In the genomic region with DNA sequence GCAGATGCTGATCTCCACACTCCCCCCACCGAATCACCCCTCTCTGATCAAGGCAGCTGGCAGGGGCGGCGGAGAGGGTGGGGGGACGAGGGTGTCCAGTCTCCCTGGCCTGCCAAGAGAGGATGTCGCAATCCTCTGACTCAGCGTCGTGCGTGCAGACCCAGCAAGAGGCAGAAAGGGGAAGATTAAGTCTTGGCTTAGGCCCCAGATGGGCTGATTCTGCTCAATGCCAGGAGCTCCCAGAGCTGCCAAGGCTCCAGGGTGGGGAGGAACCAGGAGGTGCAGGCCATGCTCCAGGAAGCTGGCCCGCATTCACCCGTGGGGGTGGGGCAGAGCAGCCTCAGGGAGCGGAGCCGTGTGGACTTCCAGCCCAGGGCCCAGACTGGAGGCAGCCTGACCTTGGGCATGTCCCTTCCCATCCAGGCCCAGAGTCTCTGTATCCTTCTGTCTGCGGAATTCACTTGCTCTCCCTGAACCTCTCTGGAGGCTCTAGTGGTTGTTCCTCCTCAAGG, we compare ENCODE assay signal across 1 cellular context.
TF ChIP-seq lines count a peak whose summit lies in the region.

No MANE protein-coding gene starts in this region.

TF ChIP-seq in K562, 482 proteins besides CTCF, POLR2A, EP300 and RAD21 (continued from another document):
- TF ChIP-seq, protein P1, sequence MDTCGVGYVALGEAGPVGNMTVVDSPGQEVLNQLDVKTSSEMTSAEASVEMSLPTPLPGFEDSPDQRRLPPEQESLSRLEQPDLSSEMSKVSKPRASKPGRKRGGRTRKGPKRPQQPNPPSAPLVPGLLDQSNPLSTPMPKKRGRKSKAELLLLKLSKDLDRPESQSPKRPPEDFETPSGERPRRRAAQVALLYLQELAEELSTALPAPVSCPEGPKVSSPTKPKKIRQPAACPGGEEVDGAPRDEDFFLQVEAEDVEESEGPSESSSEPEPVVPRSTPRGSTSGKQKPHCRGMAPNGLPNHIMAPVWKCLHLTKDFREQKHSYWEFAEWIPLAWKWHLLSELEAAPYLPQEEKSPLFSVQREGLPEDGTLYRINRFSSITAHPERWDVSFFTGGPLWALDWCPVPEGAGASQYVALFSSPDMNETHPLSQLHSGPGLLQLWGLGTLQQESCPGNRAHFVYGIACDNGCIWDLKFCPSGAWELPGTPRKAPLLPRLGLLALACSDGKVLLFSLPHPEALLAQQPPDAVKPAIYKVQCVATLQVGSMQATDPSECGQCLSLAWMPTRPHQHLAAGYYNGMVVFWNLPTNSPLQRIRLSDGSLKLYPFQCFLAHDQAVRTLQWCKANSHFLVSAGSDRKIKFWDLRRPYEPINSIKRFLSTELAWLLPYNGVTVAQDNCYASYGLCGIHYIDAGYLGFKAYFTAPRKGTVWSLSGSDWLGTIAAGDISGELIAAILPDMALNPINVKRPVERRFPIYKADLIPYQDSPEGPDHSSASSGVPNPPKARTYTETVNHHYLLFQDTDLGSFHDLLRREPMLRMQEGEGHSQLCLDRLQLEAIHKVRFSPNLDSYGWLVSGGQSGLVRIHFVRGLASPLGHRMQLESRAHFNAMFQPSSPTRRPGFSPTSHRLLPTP (IDR thresholded peaks at IDR 0.05; ENCODE audit: borderline replicate concordance, extremely low read depth, insufficient read length), result no peak
- TF ChIP-seq ARID1B (IDR thresholded peaks at IDR 0.05) (peak; percentile 87), NEUROD1 (IDR thresholded peaks at IDR 0.05; ENCODE audit: borderline replicate concordance, low read depth, low read length, partially characterized antibody) (peak; percentile 68), RBM25 (IDR thresholded peaks at IDR 0.05; ENCODE audit: low read depth, low read length, severe bottlenecking) (no peak), HMG20B (CRISPR knock-in tag; IDR thresholded peaks at IDR 0.05) (no peak), SMARCE1 (IDR thresholded peaks at IDR 0.05) (peak; percentile 91), YY1 (IDR thresholded peaks at IDR 0.05; ENCODE audit: borderline replicate concordance in 1 of 3, control insufficient read depth in 1 of 3, extremely low read depth in 1 of 3, insufficient read depth in 3 of 3, insufficient read length in 1 of 3, insufficient replicate concordance in 2 of 3, low read depth in 1 of 3, low read length in 2 of 3) (peak in 1 of 3 experiments; percentile 9), CTBP1 (IDR thresholded peaks at IDR 0.05; ENCODE audit: borderline replicate concordance) (peak; percentile 81; the same call in 1 of the 2 replicates), TRIM28 (IDR thresholded peaks at IDR 0.05) (no peak)
